In the genomic region with DNA sequence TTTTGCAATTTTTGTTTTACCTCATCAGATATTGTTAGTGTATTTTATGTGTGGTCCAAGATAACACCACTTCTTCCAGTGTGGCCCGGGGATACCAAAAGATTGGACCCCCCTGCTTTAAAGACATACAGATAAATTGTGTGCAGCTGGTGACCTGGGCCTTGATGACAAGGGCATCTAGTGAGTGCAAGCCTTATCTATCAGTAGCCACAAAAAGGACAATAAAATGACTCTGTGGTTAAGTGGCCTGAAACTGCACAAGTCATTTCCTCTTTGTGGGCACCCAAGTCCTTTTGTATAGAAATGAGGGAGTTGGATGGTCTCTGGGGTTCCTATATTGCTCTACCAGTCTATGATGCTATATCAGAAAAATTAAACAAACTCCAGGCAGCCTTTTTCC, we compare ENCODE assay signal across 11 cellular contexts.
DNase-seq lines count a peak whose midpoint lies in the region; ATAC-seq, FAIRE-seq and TF ChIP-seq lines count a peak whose summit lies in the region.
"Had no signal": no experiment of that assay in that cellular context is flagged by ENCODE, and none has a peak within 500 bp of the region (broad histone marks: within the 10 kb centered on the region; RNA-seq: fewer than 3 reads in every experiment).

No MANE protein-coding gene starts in this region.

- H3K9me2 ChIP-seq in HCT116 (ENCODE audit: insufficient read depth) (no peaks in the 10 kb centered on the region), MM.1S (replicated peaks; ENCODE audit: insufficient read depth, low read length) (no peaks in the 10 kb centered on the region)

- no peak overlapping the region for H3K4me3 ChIP-seq in HCT116 (replicated peaks in 1 of 2; ENCODE audit: low read depth in 1 of 2, low read length in 2 of 2)
- no peak overlapping the region for H3K4me3 ChIP-seq in MM.1S (ENCODE audit: low read length)
- no peak overlapping the region for H3K4me3 ChIP-seq in endothelial cell of umbilical vein (replicated peaks in 1 of 3; ENCODE audit: insufficient read depth in 1 of 3, low read depth in 1 of 3, low read length in 3 of 3)
- H3K4me3 ChIP-seq in body of pancreas, result no peak overlapping the region

- RAD21 ChIA-PET in HCT116 (lab: Charles Lee; ENCODE audit: low non-redundant PET in 1 of 2, low total read pairs in 2 of 2, uncharacterized antibody in 2 of 2, unreplicated experiment in 2 of 2), result interaction anchor here in 1 of 2 experiments (0.6 kb wide), 1 partner anchor 215 kb away, joined by 3 read pairs; no protein-coding TSS in a partner anchor

- H3K9me1 ChIP-seq in endothelial cell of umbilical vein (replicated peaks; ENCODE audit: control insufficient read depth, extremely low read depth, insufficient read depth, low read length), result no peaks in the 10 kb centered on the region

- H3K4me2 ChIP-seq in HCT116 (ENCODE audit: low read length) (0 out of 2 replicates have a peak overlapping the region, but pooled peaks have one; percentile 11), MM.1S (ENCODE audit: low read depth, low read length) (peak overlapping the region; percentile 83), endothelial cell of umbilical vein (ENCODE audit: insufficient read depth, low read length) (no peak overlapping the region)

- H3K36me3 ChIP-seq in HCT116 (ENCODE audit: control insufficient read depth in 1 of 2, insufficient read depth in 2 of 2, low read length in 2 of 2) (no peaks in the 10 kb centered on the region), MM.1S (replicated peaks; ENCODE audit: insufficient read depth, low read length) (no peaks in the 10 kb centered on the region), endothelial cell of umbilical vein (ENCODE audit: control insufficient read depth in 2 of 2, extremely low read depth in 1 of 2, insufficient read depth in 2 of 2, low read length in 2 of 2) (no peaks in the 10 kb centered on the region), body of pancreas (replicated peaks in 1 of 2; ENCODE audit: insufficient read depth in 1 of 2, low read depth in 2 of 2) (no peaks in the 10 kb centered on the region)

- BruUV-seq in HCT116 (replicated peaks; lab: Mats Ljungman, UMichigan) (no TSS peak), endothelial cell of umbilical vein (replicated peaks; lab: Mats Ljungman, UMichigan) (no TSS peak)

- H3K9ac ChIP-seq in HCT116 (ENCODE audit: low read length) (no peak overlapping the region), MM.1S (ENCODE audit: low read length) (no peak overlapping the region), endothelial cell of umbilical vein (replicated peaks; ENCODE audit: extremely low read depth, insufficient read depth, low read length) (no peak overlapping the region)

- POLR2A ChIA-PET in HCT116 (lab: Charles Lee), result no interaction called here
- POLR2A ChIA-PET in endothelial cell of umbilical vein (lab: Charles Lee), result no interaction called here

- peaks cover 51% of the 10 kb centered on the region for H3K79me2 ChIP-seq in HCT116 (ENCODE audit: insufficient read depth, low read length)
- peaks cover 85% of the 10 kb centered on the region for H3K79me2 ChIP-seq in MM.1S (ENCODE audit: low read length)
- H3K79me2 ChIP-seq in endothelial cell of umbilical vein (ENCODE audit: control insufficient read depth, insufficient read depth, low read length), result peaks cover 8% of the 10 kb centered on the region

- dilution Hi-C loops in endothelial cell of umbilical vein (cut with MboI; ENCODE audit: extremely low pct_ligation_motif_present, low sequenced_read_pairs), result no loop called here

- intact Hi-C loops in HCT116 (cut with micrococcal nuclease) (no loop called here), endothelial cell of umbilical vein (cut with micrococcal nuclease) (no loop called here), body of pancreas (cut with DNase I) (no loop called here)

- FAIRE-seq in endothelial cell of umbilical vein (lab: Jason Lieb, UNC), result peak; percentile 67

- H4K20me1 ChIP-seq in HCT116 (ENCODE audit: insufficient read depth), result no peaks in the 10 kb centered on the region
- no peaks in the 10 kb centered on the region for H4K20me1 ChIP-seq in MM.1S (ENCODE audit: insufficient read depth, low read length)
- H4K20me1 ChIP-seq in endothelial cell of umbilical vein (replicated peaks; ENCODE audit: control insufficient read depth, extremely low read depth, insufficient read depth, low read length), result no peaks in the 10 kb centered on the region

- CTCF ChIA-PET in HCT116 (lab: Charles Lee), result interaction anchor here (0.7 kb wide), 1 partner anchor 324 kb away, joined by 3 read pairs; no protein-coding TSS in a partner anchor
- CTCF ChIA-PET in endothelial cell of umbilical vein (lab: Charles Lee), result no interaction called here

- TF ChIP-seq POLR2A in HCT116 (IDR thresholded peaks at IDR 0.05; ENCODE audit: borderline replicate concordance, extremely low read depth, insufficient read depth, insufficient read length), result no peak
- no peak for TF ChIP-seq POLR2A in endothelial cell of umbilical vein (IDR thresholded peaks at IDR 0.05; ENCODE audit: low read depth, low read length)
- no peak for TF ChIP-seq POLR2A in body of pancreas (IDR thresholded peaks at IDR 0.05)

- H3K27me3 ChIP-seq in HCT116 (ENCODE audit: insufficient read depth, low read length), result no peaks in the 10 kb centered on the region
- no peaks in the 10 kb centered on the region for H3K27me3 ChIP-seq in MM.1S (replicated peaks; ENCODE audit: insufficient read depth, low read length)
- no peaks in the 10 kb centered on the region for H3K27me3 ChIP-seq in endothelial cell of umbilical vein (ENCODE audit: control insufficient read depth in 2 of 2, insufficient read depth in 2 of 2, low read length in 2 of 2)
- H3K27me3 ChIP-seq in body of pancreas, result no peaks in the 10 kb centered on the region

- H3K27ac ChIP-seq in HCT116 (ENCODE audit: low read depth, low read length) (no peak overlapping the region), MM.1S (ENCODE audit: low read length) (peak overlapping the region; percentile 34; the same call in 1 of the 2 replicates), endothelial cell of umbilical vein (ENCODE audit: insufficient read depth, low read depth, low read length) (no peak overlapping the region), body of pancreas (no peak overlapping the region)

- peaks cover 19% of the 10 kb centered on the region for H3F3A ChIP-seq in MM.1S (ENCODE audit: insufficient read depth, low read length)

- peaks cover 50 to 55% of the 10 kb centered on the region in 2 experiments for H3K4me1 ChIP-seq in HCT116 (ENCODE audit: control insufficient read depth in 1 of 2, insufficient read depth in 2 of 2, low read length in 2 of 2)
- H3K4me1 ChIP-seq in MM.1S (ENCODE audit: low read length), result peaks cover 51% of the 10 kb centered on the region
- H3K4me1 ChIP-seq in endothelial cell of umbilical vein (ENCODE audit: control insufficient read depth, extremely low read depth, insufficient read depth, low read length), result peaks cover 25% of the 10 kb centered on the region
- peaks cover 40% of the 10 kb centered on the region for H3K4me1 ChIP-seq in body of pancreas

- no peak for TF ChIP-seq CTCF in HCT116 (IDR thresholded peaks at IDR 0.05 in 2 of 3, conservative IDR thresholded peaks at IDR 0.05 in 1 of 3; ENCODE audit: borderline replicate concordance in 1 of 3, insufficient read depth in 1 of 3, low read depth in 2 of 3, low read length in 2 of 3)
- TF ChIP-seq CTCF in MM.1S (IDR thresholded peaks at IDR 0.05; ENCODE audit: low read length), result no peak
- no peak for TF ChIP-seq CTCF in endothelial cell of umbilical vein (IDR thresholded peaks at IDR 0.05; ENCODE audit: extremely low read depth in 1 of 2, insufficient read depth in 1 of 2, low read depth in 1 of 2, low read length in 2 of 2)
- TF ChIP-seq CTCF in body of pancreas (IDR thresholded peaks at IDR 0.05), result no peak

- ATAC-seq in GM18502 (IDR thresholded peaks at IDR 0.05; ENCODE audit: poor library complexity, unreplicated experiment) (peak; percentile 58), HCT116 (0 out of 2 replicates have a peak, but pooled peaks have one; percentile 37), GM18517 (IDR thresholded peaks at IDR 0.05; ENCODE audit: unreplicated experiment) (no peak), body of pancreas (no peak)

- DNase-seq in HCT116 (ENCODE audit: low read depth, low spot score) (no peak), MM.1S (peak; percentile 90), endothelial cell of umbilical vein (ENCODE audit: low read depth, low spot score) (no peak), T-helper 9 cell (no peak), body of pancreas (no peak), NCI-H2171 treated with DMSO at 0.1 percent for 48 hours (lab: John Stamatoyannopoulos, UW) (no peak)
- DNase-seq: CD4-positive, alpha-beta T cell; naive B cell; NCI-H524 treated with DMSO at 0.1 percent for 48 hours had no signal

- H3K9me3 ChIP-seq in HCT116 (ENCODE audit: control insufficient read depth in 1 of 2, insufficient read depth in 1 of 2, low read depth in 1 of 2, low read length in 2 of 2), result no peaks in the 10 kb centered on the region
- H3K9me3 ChIP-seq in MM.1S (replicated peaks; ENCODE audit: insufficient read depth, low read length), result no peaks in the 10 kb centered on the region
- H3K9me3 ChIP-seq in endothelial cell of umbilical vein (replicated peaks; ENCODE audit: control insufficient read depth, insufficient read depth, low read length), result no peaks in the 10 kb centered on the region
- H3K9me3 ChIP-seq in body of pancreas, result no peaks in the 10 kb centered on the region

- 6 to 37% methylated on average over 1 of the region's 1 CpG for WGBS in body of pancreas, 2 donors

- TF ChIP-seq RAD21 in HCT116 (IDR thresholded peaks at IDR 0.05; ENCODE audit: low read depth), result no peak

- H2AFZ ChIP-seq in HCT116 (ENCODE audit: low read depth, low read length, poor library complexity, severe bottlenecking), result no peak overlapping the region
- no peak overlapping the region for H2AFZ ChIP-seq in MM.1S (ENCODE audit: low read length)
- no peak overlapping the region for H2AFZ ChIP-seq in endothelial cell of umbilical vein (ENCODE audit: low read depth, low read length)

TF ChIP-seq in HCT116, 20 proteins besides CTCF, POLR2A, EP300 and RAD21:
- TF ChIP-seq ZFX (IDR thresholded peaks at IDR 0.05) (no peak), EZH2phosphoT487 (IDR thresholded peaks at IDR 0.05; ENCODE audit: borderline replicate concordance) (no peak), SIN3A (IDR thresholded peaks at IDR 0.05; ENCODE audit: low read depth) (no peak), JUND (IDR thresholded peaks at IDR 0.05) (peak; percentile 11; the same call in 1 of the 2 replicates)

TF ChIP-seq in endothelial cell of umbilical vein, 7 proteins besides CTCF, POLR2A, EP300 and RAD21:
- TF ChIP-seq FOS (IDR thresholded peaks at IDR 0.05; ENCODE audit: borderline replicate concordance, insufficient read depth, low read length) (peak; percentile 15), GATA2 (IDR thresholded peaks at IDR 0.05; ENCODE audit: insufficient read depth, insufficient read length, low read depth, low read length) (peak; percentile 44), EZH2 (IDR thresholded peaks at IDR 0.05; ENCODE audit: borderline replicate concordance, low read depth, low read length, severe bottlenecking) (no peak)

Comparison
In these comparisons a context has a peak if more than half of its experiments do, and no peak if none do; other contexts are left out.
1. ATAC-seq: peak in GM18502 (single experiment) and HCT116 (single experiment); none in GM18517 (single experiment) and body of pancreas (single experiment).